13 cellular contexts compared by ENCODE assay signal in the genomic region with DNA sequence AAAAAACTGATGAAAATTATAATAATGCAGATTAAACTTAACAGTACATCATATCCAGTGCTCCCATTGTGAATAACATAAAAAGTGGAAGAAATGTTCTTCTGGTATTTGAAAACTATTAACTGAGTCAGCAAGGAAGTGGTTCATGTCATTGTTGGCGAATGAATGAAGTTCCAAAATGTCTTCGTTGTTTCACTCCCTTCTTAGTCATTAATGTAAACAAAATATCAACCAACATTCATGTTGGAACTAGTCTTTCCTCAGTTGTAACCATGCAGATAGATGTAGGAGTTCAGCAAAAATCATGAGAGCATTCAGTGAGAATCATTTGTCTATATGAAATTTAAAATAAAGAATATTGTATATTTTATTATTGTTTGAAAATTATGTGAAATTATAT. TPM values are rescaled to one million over a fixed set of nuclear protein-coding genes. Genes with fewer than 3 reads are reported as not detected.
A peak's percentile ranks its signal among the peaks of the same experiment; 100 is the strongest.
DNase-seq lines count a peak whose midpoint lies in the region; ATAC-seq and TF ChIP-seq lines count a peak whose summit lies in the region.
"Had no signal": no experiment of that assay in that cellular context is flagged by ENCODE, and none has a peak within 500 bp of the region (broad histone marks: within the 10 kb centered on the region; RNA-seq: fewer than 3 reads in every experiment).

No MANE protein-coding gene starts in this region.

- peak overlapping the region; percentile 58 for H3K27ac ChIP-seq in ACC112 (ENCODE audit: low read depth, low read length)
- no peak overlapping the region for H3K27ac ChIP-seq in ascending aorta
- H3K27ac ChIP-seq: BLaER1, left ventricle myocardium inferior had no signal

- peaks cover 51% of the 10 kb centered on the region for H3K4me1 ChIP-seq in ACC112 (ENCODE audit: control insufficient read depth, insufficient read depth, low read length, unreplicated experiment)
- no peaks in the 10 kb centered on the region for H3K4me1 ChIP-seq in ascending aorta

- H3K4me3 ChIP-seq in ACC112 (ENCODE audit: low read depth, low read length) (no peak overlapping the region), fibroblast of the aortic adventitia (ENCODE audit: low read depth, low read length) (no peak overlapping the region), ascending aorta (no peak overlapping the region)
- H3K4me3 ChIP-seq: BLaER1, left ventricle myocardium inferior had no signal

- H3K9me3 Mint-ChIP-seq in activated naive CD8-positive, alpha-beta T cell treated with anti-CD3 and anti-CD28 coated beads, Interleukin-2, amount 50 U/mL, for 24 hours = no peaks in the 10 kb centered on the region
- H3K9me3 Mint-ChIP-seq: activated naive CD8-positive, alpha-beta T cell treated with anti-CD3 and anti-CD28 coated beads, Interleukin-2, amount 10 ng/mL, durations not matched to agents 7 days and 5 days had no signal

- H3K27ac Mint-ChIP-seq in activated naive CD8-positive, alpha-beta T cell treated with anti-CD3 and anti-CD28 coated beads, Interleukin-2, amount 50 U/mL, for 24 hours = peak overlapping the region; percentile 62
- H3K27ac Mint-ChIP-seq: activated naive CD8-positive, alpha-beta T cell treated with anti-CD3 and anti-CD28 coated beads, Interleukin-2, amount 10 ng/mL, durations not matched to agents 7 days and 5 days had no signal

- H3K4me3 Mint-ChIP-seq in activated naive CD8-positive, alpha-beta T cell treated with anti-CD3 and anti-CD28 coated beads, Interleukin-2, amount 50 U/mL, for 24 hours = no peak overlapping the region
- H3K4me3 Mint-ChIP-seq: activated naive CD8-positive, alpha-beta T cell treated with anti-CD3 and anti-CD28 coated beads, Interleukin-2, amount 10 ng/mL, durations not matched to agents 7 days and 5 days had no signal

- H3K27me3 Mint-ChIP-seq in activated naive CD8-positive, alpha-beta T cell treated with anti-CD3 and anti-CD28 coated beads, Interleukin-2, amount 50 U/mL, for 24 hours = no peaks in the 10 kb centered on the region
- H3K27me3 Mint-ChIP-seq: activated naive CD8-positive, alpha-beta T cell treated with anti-CD3 and anti-CD28 coated beads, Interleukin-2, amount 10 ng/mL, durations not matched to agents 7 days and 5 days had no signal

- no peaks in the 10 kb centered on the region for H3K9me3 ChIP-seq in ascending aorta
- H3K9me3 ChIP-seq: BLaER1, left ventricle myocardium inferior had no signal

- H3K4me1 Mint-ChIP-seq in activated naive CD8-positive, alpha-beta T cell treated with anti-CD3 and anti-CD28 coated beads, Interleukin-2, amount 50 U/mL, for 24 hours = peaks cover 71% of the 10 kb centered on the region

- intact Hi-C loops in ascending aorta (cut with DNase I) = no loop called here

- H3K36me3 Mint-ChIP-seq in activated naive CD8-positive, alpha-beta T cell treated with anti-CD3 and anti-CD28 coated beads, Interleukin-2, amount 50 U/mL, for 24 hours (ENCODE audit: low read depth) = peaks cover 26% of the 10 kb centered on the region

- TF ChIP-seq CTCF in fibroblast of the aortic adventitia (IDR thresholded peaks at IDR 0.05; ENCODE audit: insufficient read depth, low read length) = no peak
- no peak for TF ChIP-seq CTCF in ascending aorta (IDR thresholded peaks at IDR 0.05)

- H3K36me3 ChIP-seq in ACC112 (ENCODE audit: insufficient read depth, low read length) (no peaks in the 10 kb centered on the region), ascending aorta (no peaks in the 10 kb centered on the region)
- H3K36me3 ChIP-seq: BLaER1, left ventricle myocardium inferior had no signal

- DNase-seq in ELR (ENCODE audit: low read depth) = peak; percentile 61
- DNase-seq in activated naive CD8-positive, alpha-beta T cell treated with anti-CD3 and anti-CD28 coated beads, Interleukin-2, amount 50 U/mL, for 24 hours = no peak
- DNase-seq in fibroblast of the aortic adventitia (ENCODE audit: low read depth) = peak; percentile 66
- no peak for DNase-seq in pons (ENCODE audit: low spot score)
- no peak for DNase-seq in ureter (ENCODE audit: low spot score)
- no peak for DNase-seq in ascending aorta (ENCODE audit: low spot score in 2 of 2)
- no peak for DNase-seq in cerebellum (ENCODE audit: low spot score)
- DNase-seq: activated naive CD8-positive, alpha-beta T cell treated with anti-CD3 and anti-CD28 coated beads, Interleukin-2, amount 10 ng/mL, durations not matched to agents 7 days and 5 days; left ventricle myocardium inferior; stimulated activated CD4-positive, alpha-beta T cell treated with anti-CD3 and anti-CD28 coated beads, Interleukin-2, amount 100 ng/mL, for 24 hours; trophoblast cell had no signal

- H2AFZ ChIP-seq in ACC112 (ENCODE audit: low read length, unreplicated experiment) = no peak overlapping the region

- H3K27me3 ChIP-seq in ACC112 (ENCODE audit: insufficient read depth, low read length) = no peaks in the 10 kb centered on the region
- no peaks in the 10 kb centered on the region for H3K27me3 ChIP-seq in ascending aorta
- H3K27me3 ChIP-seq: BLaER1 had no signal

- peaks cover 9% of the 10 kb centered on the region for H3K79me2 ChIP-seq in ACC112 (ENCODE audit: control insufficient read depth, insufficient read depth, low read length, unreplicated experiment)

- no peak for ATAC-seq in activated naive CD8-positive, alpha-beta T cell treated with anti-CD3 and anti-CD28 coated beads, Interleukin-2, amount 50 U/mL, for 24 hours

RNA-seq across cellular contexts. Expression of a gene that starts 44.1 kb away (rescaled TPM):
- total RNA-seq in fibroblast of the aortic adventitia (ENCODE audit: low replicate concordance) = 37.0 and 38.6 TPM in 2 replicates
- total RNA-seq in ureter = 65.5 TPM
- 45.1 TPM for total RNA-seq in ascending aorta
- 83.6 TPM for total RNA-seq in cerebellum

Comparison
In these comparisons a context has a peak if more than half of its experiments do, and no peak if none do; other contexts are left out.
1. DNase-seq: peak in ELR (single experiment) and fibroblast of the aortic adventitia (single experiment); none in activated naive CD8-positive, alpha-beta T cell treated with anti-CD3 and anti-CD28 coated beads, Interleukin-2, amount 50 U/mL, for 24 hours (single experiment), pons (single experiment), ureter (single experiment), ascending aorta (0 of 2) and cerebellum (single experiment).